In the genomic region with DNA sequence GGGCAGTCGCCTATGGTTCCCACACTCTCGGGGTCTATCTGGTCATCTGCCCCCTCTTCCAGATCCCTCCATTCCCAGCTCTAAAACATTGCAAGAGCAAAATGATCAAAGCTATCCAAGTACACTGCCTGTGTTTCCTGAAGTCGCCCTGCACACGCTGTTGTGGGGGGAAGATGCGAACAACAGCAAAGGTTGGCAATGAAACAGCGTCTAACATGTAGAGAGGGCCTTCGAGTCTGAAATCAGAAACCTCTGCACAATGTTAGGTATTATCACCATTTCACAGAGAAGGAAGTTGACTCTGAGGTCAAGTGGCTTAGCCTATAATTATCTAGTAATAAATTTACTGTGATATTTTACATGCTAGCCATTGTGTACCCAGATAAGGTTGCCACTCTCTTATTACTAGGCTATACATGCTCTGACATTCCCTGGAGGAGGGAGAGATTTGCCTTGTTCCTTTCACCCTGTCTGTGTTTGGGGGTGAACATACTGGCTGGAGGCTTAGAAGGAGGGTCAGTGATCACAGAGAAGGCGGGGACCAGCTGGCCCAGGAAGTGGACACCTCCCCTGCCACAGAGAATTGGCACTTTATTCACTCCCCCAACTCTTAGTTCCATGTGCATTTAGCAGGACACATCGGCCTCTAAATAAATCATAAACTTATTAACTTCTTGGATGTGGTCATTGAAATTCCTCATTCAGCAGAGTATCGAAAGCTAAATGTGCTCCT, we compare ENCODE assay signal across 2 cellular contexts.
TF ChIP-seq lines count a peak whose summit lies in the region.

No MANE protein-coding gene starts in this region.

TF ChIP-seq in liver, 16 proteins besides CTCF, POLR2A, EP300 and RAD21 (continued from another document):
- TF ChIP-seq ZBTB33 (IDR thresholded peaks at IDR 0.05): no peak

TF ChIP-seq in HepG2, 621 proteins besides CTCF, POLR2A, EP300 and RAD21:
- TF ChIP-seq ATF6 (CRISPR knock-in tag; conservative IDR thresholded peaks at IDR 0.05): no peak
- no peak for TF ChIP-seq ZSCAN12 (CRISPR knock-in tag; IDR thresholded peaks at IDR 0.05)
- no peak for TF ChIP-seq MIER2 (CRISPR knock-in tag; IDR thresholded peaks at IDR 0.05)
- TF ChIP-seq ZNF558 (CRISPR knock-in tag; IDR thresholded peaks at IDR 0.05; ENCODE audit: borderline replicate concordance): no peak
